23 cellular contexts compared by ENCODE assay signal in the genomic region with DNA sequence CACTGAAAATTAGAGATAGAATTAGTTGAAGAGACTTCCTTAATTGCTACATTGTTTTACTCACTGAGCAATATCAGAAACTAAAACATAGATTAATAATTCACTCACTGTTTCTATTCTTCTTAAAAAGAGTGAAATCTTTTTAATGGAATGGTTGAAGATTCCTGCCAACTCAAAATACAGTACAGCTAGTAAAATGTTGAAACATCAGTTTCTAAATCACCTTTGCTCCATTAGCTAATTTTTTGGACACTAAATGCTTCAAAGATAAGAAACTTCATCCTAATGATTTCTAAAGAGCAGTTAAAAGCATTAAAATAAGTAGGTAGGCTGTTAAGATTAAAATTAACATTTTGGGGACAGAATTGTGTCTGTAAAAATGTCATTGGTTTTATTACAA. TPM values are rescaled to one million over a fixed set of nuclear protein-coding genes. Genes with fewer than 3 reads are reported as not detected.
DNase-seq lines count a peak whose midpoint lies in the region; ATAC-seq and TF ChIP-seq lines count a peak whose summit lies in the region.
"Had no signal": no experiment of that assay in that cellular context is flagged by ENCODE, and none has a peak within 500 bp of the region (broad histone marks: within the 10 kb centered on the region; RNA-seq: fewer than 3 reads in every experiment).

No MANE protein-coding gene starts in this region.

- no peak overlapping the region for H2BK20ac ChIP-seq in IMR-90 (ENCODE audit: low read depth, low read length)

- peaks cover 5% of the 10 kb centered on the region for H3K4me1 Mint-ChIP-seq in MCF 10A (ENCODE audit: insufficient read depth, unreplicated experiment)
- H3K4me1 Mint-ChIP-seq in activated CD4-positive, alpha-beta memory T cell treated with anti-CD3 and anti-CD28 coated beads, Interleukin-2, amount 10 ng/mL, durations not matched to agents 7 days and 5 days: no peaks in the 10 kb centered on the region
- H3K4me1 Mint-ChIP-seq: CD14-positive monocyte; CD8-positive, alpha-beta memory T cell had no signal

- H2AK9ac ChIP-seq in IMR-90 (replicated peaks; ENCODE audit: low read depth, low read length, poor library complexity): no peak overlapping the region

- intact Hi-C loops in MCF 10A (cut with micrococcal nuclease) (no loop called here), breast epithelium (cut with DNase I; ENCODE audit: low total_unique reads) (no loop called here), IMR-90 (cut with micrococcal nuclease) (no loop called here)

- no peak overlapping the region for H3K4ac ChIP-seq in IMR-90 (ENCODE audit: low read depth, low read length)

- H3K4me1 ChIP-seq in breast epithelium: no peaks in the 10 kb centered on the region
- H3K4me1 ChIP-seq in IMR-90 (ENCODE audit: control insufficient read depth, insufficient read depth, low read length): no peaks in the 10 kb centered on the region
- H3K4me1 ChIP-seq: BE2C; BLaER1 treated with 17β-estradiol and CSF1 and Interleukin-3, amounts not matched to agents 10 nM and 100 nM; HAP-1 had no signal

- no peak for DNase-seq in MCF 10A (ENCODE audit: unreplicated experiment)
- no peak for DNase-seq in breast epithelium (ENCODE audit: low spot score in 2 of 2)
- no peak for DNase-seq in IMR-90
- DNase-seq in left lobe of liver (ENCODE audit: low spot score): no peak
- no peak for DNase-seq in activated CD4-positive, alpha-beta memory T cell treated with anti-CD3 and anti-CD28 coated beads, Interleukin-2, amount 10 ng/mL, durations not matched to agents 7 days and 5 days
- no peak for DNase-seq in T1000 (lab: John Stamatoyannopoulos, UW)
- DNase-seq: ACHN; AML-193; BE2C; CD4-positive, alpha-beta T cell; CD8-positive, alpha-beta memory T cell; DMS 273 treated with DMSO at 0.1 percent for 48 hours; DMS79; EL; GDM1; GOT3; HFFc6 had no signal

- no peak for TF ChIP-seq POLR2A in breast epithelium (IDR thresholded peaks at IDR 0.05)
- TF ChIP-seq POLR2A in IMR-90 (IDR thresholded peaks at IDR 0.05; ENCODE audit: low read depth, low read length): no peak

- H3K27me3 Mint-ChIP-seq in MCF 10A (ENCODE audit: insufficient read depth, unreplicated experiment): no peaks in the 10 kb centered on the region
- H3K27me3 Mint-ChIP-seq in activated CD4-positive, alpha-beta memory T cell treated with anti-CD3 and anti-CD28 coated beads, Interleukin-2, amount 10 ng/mL, durations not matched to agents 7 days and 5 days: no peaks in the 10 kb centered on the region
- H3K27me3 Mint-ChIP-seq: CD4-positive, alpha-beta T cell; CD8-positive, alpha-beta memory T cell had no signal

- no peak overlapping the region for H2BK120ac ChIP-seq in IMR-90 (ENCODE audit: low read depth, low read length)

- no peaks in the 10 kb centered on the region; a peak in 2 of 4 replicates for H3K79me1 ChIP-seq in IMR-90 (ENCODE audit: low read depth in 1 of 2, low read length in 2 of 2)

- H3K36me3 Mint-ChIP-seq in MCF 10A (ENCODE audit: insufficient read depth, unreplicated experiment): peaks cover 13% of the 10 kb centered on the region
- peaks cover 17% of the 10 kb centered on the region for H3K36me3 Mint-ChIP-seq in activated CD4-positive, alpha-beta memory T cell treated with anti-CD3 and anti-CD28 coated beads, Interleukin-2, amount 10 ng/mL, durations not matched to agents 7 days and 5 days (ENCODE audit: low read depth)

- no peaks in the 10 kb centered on the region for H3K9me3 ChIP-seq in breast epithelium
- H3K9me3 ChIP-seq in IMR-90 (ENCODE audit: control insufficient read depth, insufficient read depth, low read length): no peaks in the 10 kb centered on the region
- H3K9me3 ChIP-seq: BE2C, HAP-1 had no signal

- H2AFZ ChIP-seq in IMR-90 (replicated peaks; ENCODE audit: low read length, poor library complexity): no peak overlapping the region

- H3K4me3 ChIP-seq in breast epithelium (no peak overlapping the region), IMR-90 (ENCODE audit: insufficient read depth, low read depth, low read length) (no peak overlapping the region)
- H3K4me3 ChIP-seq: BLaER1 treated with 17β-estradiol and CSF1 and Interleukin-3, amounts not matched to agents 10 nM and 100 nM; GM12878; HAP-1 had no signal

- H3K27ac Mint-ChIP-seq in MCF 10A (ENCODE audit: low read depth, unreplicated experiment): no peak overlapping the region
- no peak overlapping the region for H3K27ac Mint-ChIP-seq in activated CD4-positive, alpha-beta memory T cell treated with anti-CD3 and anti-CD28 coated beads, Interleukin-2, amount 10 ng/mL, durations not matched to agents 7 days and 5 days
- H3K27ac Mint-ChIP-seq: CD14-positive monocyte; CD4-positive, alpha-beta T cell; CD8-positive, alpha-beta memory T cell; HFFc6 had no signal

- POLR2A ChIA-PET in MCF 10A (lab: Yijun Ruan, JAX) (interaction anchor here (0.7 to 2.0 kb wide), 2 partner anchors 10 to 61 kb away, joined by 5 to 9 read pairs; a partner anchor contains a TSS), IMR-90 (lab: Charles Lee; ENCODE audit: unreplicated experiment) (no interaction called here)
- POLR2A ChIA-PET in activated CD4-positive, alpha-beta memory T cell treated with anti-CD3 and anti-CD28 coated beads, Interleukin-2, amount 10 ng/mL, durations not matched to agents 7 days and 5 days (lab: Charles Lee): no interaction called here

- H2BK5ac ChIP-seq in IMR-90 (ENCODE audit: low read depth, low read length, poor library complexity, severe bottlenecking): no peak overlapping the region

- H4K91ac ChIP-seq in IMR-90 (ENCODE audit: insufficient read depth, low read depth, low read length): no peak overlapping the region

- CTCF ChIA-PET in MCF 10A (lab: Yijun Ruan, JAX) (no interaction called here), IMR-90 (lab: Yijun Ruan, JAX) (no interaction called here)
- CTCF ChIA-PET in activated CD4-positive, alpha-beta memory T cell treated with anti-CD3 and anti-CD28 coated beads, Interleukin-2, amount 10 ng/mL, durations not matched to agents 7 days and 5 days (lab: Charles Lee): no interaction called here

- H3K9me1 ChIP-seq in IMR-90 (ENCODE audit: insufficient read depth, low read length): no peaks in the 10 kb centered on the region

- no peak overlapping the region for H3K4me3 Mint-ChIP-seq in MCF 10A (ENCODE audit: unreplicated experiment)
- no peak overlapping the region for H3K4me3 Mint-ChIP-seq in activated CD4-positive, alpha-beta memory T cell treated with anti-CD3 and anti-CD28 coated beads, Interleukin-2, amount 10 ng/mL, durations not matched to agents 7 days and 5 days
- H3K4me3 Mint-ChIP-seq: CD14-positive monocyte; CD4-positive, alpha-beta T cell; CD8-positive, alpha-beta memory T cell; HFFc6 had no signal

- no peak overlapping the region for H3K23ac ChIP-seq in IMR-90 (ENCODE audit: low read depth, low read length)

- H4K20me1 ChIP-seq in IMR-90 (ENCODE audit: insufficient read depth, low read length): no peaks in the 10 kb centered on the region
- H4K20me1 ChIP-seq: BLaER1 treated with 17β-estradiol and CSF1 and Interleukin-3, amounts not matched to agents 10 nM and 100 nM had no signal

- in situ Hi-C loops in IMR-90 (cut with MboI; ENCODE audit: low sequenced_read_pairs): no loop called here

- H3K27me3 ChIP-seq in breast epithelium (no peaks in the 10 kb centered on the region), IMR-90 (ENCODE audit: control insufficient read depth, insufficient read depth, low read length) (no peaks in the 10 kb centered on the region)
- H3K27me3 ChIP-seq: BE2C; BLaER1 treated with 17β-estradiol and CSF1 and Interleukin-3, amounts not matched to agents 10 nM and 100 nM had no signal

- no peak overlapping the region for H4K5ac ChIP-seq in IMR-90 (ENCODE audit: low read depth, low read length)

- no peak overlapping the region for H4K8ac ChIP-seq in IMR-90 (ENCODE audit: low read depth in 2 of 2, low read length in 2 of 2)

- no peak for TF ChIP-seq CTCF in MCF 10A (IDR thresholded peaks at IDR 0.05; ENCODE audit: unreplicated experiment)
- no peak for TF ChIP-seq CTCF in breast epithelium (IDR thresholded peaks at IDR 0.05)
- no peak for TF ChIP-seq CTCF in IMR-90 (conservative IDR thresholded peaks at IDR 0.05; ENCODE audit: low read depth, low read length)

- no peak overlapping the region for H3K14ac ChIP-seq in IMR-90 (replicated peaks; ENCODE audit: low read depth, low read length)

- no peak overlapping the region for H3K9ac ChIP-seq in IMR-90 (ENCODE audit: low read depth, low read length)
- H3K9ac ChIP-seq: BLaER1 treated with 17β-estradiol and CSF1 and Interleukin-3, amounts not matched to agents 10 nM and 100 nM had no signal

- H3K27ac ChIP-seq in breast epithelium: no peak overlapping the region
- no peak overlapping the region for H3K27ac ChIP-seq in IMR-90 (ENCODE audit: insufficient read depth, low read length)
- H3K27ac ChIP-seq: 22Rv1; BLaER1 treated with 17β-estradiol and CSF1 and Interleukin-3, amounts not matched to agents 10 nM and 100 nM had no signal

- no peak for ATAC-seq in IMR-90 (ENCODE audit: low read depth)
- ATAC-seq in left lobe of liver: peak; percentile 63
- ATAC-seq in HG02610 (IDR thresholded peaks at IDR 0.05; ENCODE audit: unreplicated experiment): no peak
- ATAC-seq: GM12878 had no signal

- H3K18ac ChIP-seq in IMR-90 (ENCODE audit: low read depth, low read length): no peak overlapping the region

- TF ChIP-seq RAD21 in IMR-90 (IDR thresholded peaks at IDR 0.05; ENCODE audit: low read length): no peak

- dilution Hi-C loops in IMR-90 (cut with HindIII; ENCODE audit: low sequenced_read_pairs, unreplicated experiment): no loop called here

- H3K36me3 ChIP-seq in breast epithelium (peaks cover 4% of the 10 kb centered on the region), IMR-90 (ENCODE audit: control insufficient read depth, insufficient read depth, low read length) (peaks cover 9% of the 10 kb centered on the region)

- H2AK5ac ChIP-seq in IMR-90 (ENCODE audit: low read depth, low read length): no peak overlapping the region

- H3K9me3 Mint-ChIP-seq in MCF 10A (ENCODE audit: unreplicated experiment): no peaks in the 10 kb centered on the region
- H3K9me3 Mint-ChIP-seq in activated CD4-positive, alpha-beta memory T cell treated with anti-CD3 and anti-CD28 coated beads, Interleukin-2, amount 10 ng/mL, durations not matched to agents 7 days and 5 days: peaks cover 3% of the 10 kb centered on the region
- H3K9me3 Mint-ChIP-seq: CD4-positive, alpha-beta T cell had no signal

- no peak overlapping the region for H2BK15ac ChIP-seq in IMR-90 (ENCODE audit: low read depth, low read length)

- H3K4me2 ChIP-seq in IMR-90 (ENCODE audit: low read depth, low read length): no peak overlapping the region
- H3K4me2 ChIP-seq: BLaER1 treated with 17β-estradiol and CSF1 and Interleukin-3, amounts not matched to agents 10 nM and 100 nM had no signal

- no peak overlapping the region for H3K56ac ChIP-seq in IMR-90 (ENCODE audit: extremely low read depth, insufficient read depth, low read length)

- TSS peak; percentile 29 for BruUV-seq in MCF 10A (replicated peaks; lab: Mats Ljungman, UMichigan)
- BruUV-seq in IMR-90 (replicated peaks; lab: Mats Ljungman, UMichigan): TSS peak; percentile 82

RNA-seq across cellular contexts. Expression of a gene that starts 10.5 kb away (rescaled TPM):
- total RNA-seq in MCF 10A (2022) (37.0 and 42.6 TPM in 2 replicates), breast epithelium (10 to 100 TPM; 42.1 to 66.9 (median 43.3) TPM), IMR-90 (2012; rRNA removed) (12.4 and 13.3 TPM in 2 replicates), left lobe of liver (135 TPM)
- 25.7 and 27.1 TPM in 2 replicates for polyA plus RNA-seq in IMR-90 (2012; rRNA removed)
- 3.6 and 5.0 TPM in 2 replicates for polyA plus RNA-seq in IMR-90 (2012; cell fraction: cytosol; rRNA removed)
- 24.0 and 95.4 TPM in 2 replicates for polyA plus RNA-seq in IMR-90 (2012; cell fraction: nucleus; rRNA removed; ENCODE audit: low replicate concordance)
- total RNA-seq in activated CD4-positive, alpha-beta memory T cell treated with anti-CD3 and anti-CD28 coated beads, Interleukin-2, amount 10 ng/mL, durations not matched to agents 7 days and 5 days: 10 to 100 TPM; 36.8 to 38.8 TPM
